Comparison of ENCODE assay signal across 22 cellular contexts in genomic region chr6:36643967-36644366, GRCh38. TPM values are rescaled to one million over a fixed set of nuclear protein-coding genes. Genes with fewer than 3 reads are reported as not detected.
DNase-seq lines count a peak whose midpoint lies in the region; ATAC-seq and TF ChIP-seq lines count a peak whose summit lies in the region.
"Had no signal": no experiment of that assay in that cellular context is flagged by ENCODE, and none has a peak within 500 bp of the region (broad histone marks: within the 10 kb centered on the region; RNA-seq: fewer than 3 reads in every experiment).

No MANE protein-coding gene starts in this region.

- H2AFZ ChIP-seq in OCI-LY3 (ENCODE audit: low read depth, low read length), result 0 out of 2 replicates have a peak overlapping the region, but pooled peaks have one; percentile 42

- H3K9ac ChIP-seq in OCI-LY3 (ENCODE audit: low read length), result no peak overlapping the region

- H3K4me2 ChIP-seq in OCI-LY3 (ENCODE audit: low read length), result peak overlapping the region; percentile 35

- H3K27me3 ChIP-seq in OCI-LY3 (ENCODE audit: low read depth, low read length) (no peaks in the 10 kb centered on the region; the same call in 1 of the 2 replicates), transverse colon (no peaks in the 10 kb centered on the region)
- H3K27me3 ChIP-seq: brain microvascular endothelial cell, pancreas had no signal

- 73 to 80% methylated on average over 4 of the region's 4 CpGs for WGBS in transverse colon (ENCODE audit: low coverage in 1 of 2), 2 donors

- no peak overlapping the region for H3K27ac ChIP-seq in OCI-LY3 (ENCODE audit: low read length)
- H3K27ac ChIP-seq in transverse colon, result peak overlapping the region; percentile 79 to 87 (median 81)
- H3K27ac ChIP-seq: brain microvascular endothelial cell had no signal

- H3K4me3 Mint-ChIP-seq in HFFc6, result no peak overlapping the region
- H3K4me3 Mint-ChIP-seq in glutamatergic neuron (ENCODE audit: unreplicated experiment), result no peak overlapping the region
- H3K4me3 Mint-ChIP-seq: activated CD8-positive, alpha-beta T cell treated with anti-CD3 and anti-CD28 coated beads for 36 hours; mesothelial cell of epicardium; natural killer cell had no signal

- H3K4me1 Mint-ChIP-seq in HFFc6 (ENCODE audit: low read depth) (peaks cover 34% of the 10 kb centered on the region), glutamatergic neuron (ENCODE audit: low read depth, unreplicated experiment) (peaks cover 7% of the 10 kb centered on the region)
- H3K4me1 Mint-ChIP-seq: natural killer cell had no signal

- no peaks in the 10 kb centered on the region for H3K9me3 ChIP-seq in OCI-LY3 (ENCODE audit: insufficient read depth, low read length)
- no peaks in the 10 kb centered on the region for H3K9me3 ChIP-seq in transverse colon
- H3K9me3 ChIP-seq: pancreas had no signal

- intact Hi-C loops in transverse colon (cut with DNase I; ENCODE audit: low total_unique reads), result no loop called here

- no peak overlapping the region for H3K4me3 ChIP-seq in OCI-LY3 (ENCODE audit: low read length)
- H3K4me3 ChIP-seq in transverse colon, result no peak overlapping the region
- H3K4me3 ChIP-seq: pancreas had no signal

- no peak for TF ChIP-seq EP300 in transverse colon (IDR thresholded peaks at IDR 0.05; ENCODE audit: low read depth)

- peak overlapping the region; percentile 71; the same call in 1 of the 2 replicates for H3K27ac Mint-ChIP-seq in HFFc6
- H3K27ac Mint-ChIP-seq in glutamatergic neuron (ENCODE audit: unreplicated experiment), result peak overlapping the region; percentile 8
- H3K27ac Mint-ChIP-seq: activated CD8-positive, alpha-beta T cell treated with anti-CD3 and anti-CD28 coated beads for 36 hours; mesothelial cell of epicardium; natural killer cell had no signal

- peaks cover 7% of the 10 kb centered on the region for H3K4me1 ChIP-seq in OCI-LY3 (ENCODE audit: low read length)
- H3K4me1 ChIP-seq in transverse colon, result peaks cover 15 to 41% (median 26%) of the 10 kb centered on the region in 4 donors

- no peaks in the 10 kb centered on the region for H3K36me3 Mint-ChIP-seq in HFFc6 (ENCODE audit: low read depth)
- H3K36me3 Mint-ChIP-seq in glutamatergic neuron (ENCODE audit: unreplicated experiment), result no peaks in the 10 kb centered on the region
- H3K36me3 Mint-ChIP-seq: mesothelial cell of epicardium, natural killer cell had no signal

- H3K36me3 ChIP-seq in OCI-LY3 (replicated peaks; ENCODE audit: low read depth, low read length), result no peaks in the 10 kb centered on the region
- no peaks in the 10 kb centered on the region for H3K36me3 ChIP-seq in transverse colon
- H3K36me3 ChIP-seq: brain microvascular endothelial cell, pancreas had no signal

- no peak for TF ChIP-seq CTCF in HFFc6 (IDR thresholded peaks at IDR 0.05)
- no peak for TF ChIP-seq CTCF in OCI-LY3 (IDR thresholded peaks at IDR 0.05; ENCODE audit: low read depth, low read length)
- TF ChIP-seq CTCF in glutamatergic neuron (IDR thresholded peaks at IDR 0.05; ENCODE audit: partially characterized antibody, unreplicated experiment), result no peak
- TF ChIP-seq CTCF in transverse colon (IDR thresholded peaks at IDR 0.05), result no peak

- H4K20me1 ChIP-seq in OCI-LY3 (ENCODE audit: insufficient read depth, low read length), result no peaks in the 10 kb centered on the region

- no peaks in the 10 kb centered on the region for H3K79me2 ChIP-seq in OCI-LY3 (ENCODE audit: low read length)

- no peak for ATAC-seq in HG02973 (IDR thresholded peaks at IDR 0.05; ENCODE audit: unreplicated experiment)
- ATAC-seq: activated CD4-positive, CD25-positive, alpha-beta regulatory T cell treated with anti-CD3 and anti-CD28 coated beads, Interleukin-2, amount 50 U/mL, for 24 hours; activated CD8-positive, alpha-beta T cell treated with anti-CD3 and anti-CD28 coated beads for 36 hours; natural killer cell had no signal

- in situ Hi-C loops in transverse colon (cut with MboI; ENCODE audit: low pct_ligation_motif_present in 1 of 4, low pct_unique_long_range_greater_than_20kb in 1 of 4, low sequenced_read_pairs in 3 of 4) (no loop called here), KBM-7 (cut with MboI; ENCODE audit: low pct_unique_long_range_greater_than_20kb, low sequenced_read_pairs) (no loop called here)

- no peak for DNase-seq in HFFc6
- no peak for DNase-seq in glutamatergic neuron
- no peak for DNase-seq in transverse colon
- no peak for DNase-seq in DMS114 treated with DMSO at 0.1 percent for 48 hours (lab: John Stamatoyannopoulos, UW; ENCODE audit: unreplicated experiment)
- DNase-seq in KBM-7, result no peak
- DNase-seq: activated CD8-positive, alpha-beta T cell treated with anti-CD3 and anti-CD28 coated beads for 36 hours; activated gamma-delta T cell; activated T-cell treated with anti-CD3 and anti-CD28 coated beads for 4 hours; cortex of kidney; DND-41; natural killer cell; NCI-H1436 treated with DMSO at 0.1 percent for 48 hours; NCI-H510A; right cardiac atrium; stimulated activated CD4-positive, alpha-beta T cell treated with anti-CD3 and anti-CD28 coated beads, Interleukin-15, amount 100 ng/mL, for 24 hours; SW 1271 had no signal

- H3K27me3 Mint-ChIP-seq in HFFc6 (ENCODE audit: insufficient read depth) (no peaks in the 10 kb centered on the region; the same call in 1 of the 2 replicates), glutamatergic neuron (ENCODE audit: unreplicated experiment) (peaks cover 3% of the 10 kb centered on the region)
- H3K27me3 Mint-ChIP-seq: activated CD8-positive, alpha-beta T cell treated with anti-CD3 and anti-CD28 coated beads for 36 hours had no signal

- no peak for TF ChIP-seq POLR2A in transverse colon (IDR thresholded peaks at IDR 0.05)

- no peaks in the 10 kb centered on the region for H3K9me3 Mint-ChIP-seq in HFFc6
- no peaks in the 10 kb centered on the region for H3K9me3 Mint-ChIP-seq in glutamatergic neuron (ENCODE audit: unreplicated experiment)
- H3K9me3 Mint-ChIP-seq: activated CD8-positive, alpha-beta T cell treated with anti-CD3 and anti-CD28 coated beads for 36 hours; mesothelial cell of epicardium; natural killer cell had no signal

RNA-seq across cellular contexts. Expression of gene CDKN1A, which starts 34.5 kb away (rescaled TPM):
- total RNA-seq in HFFc6 (2021; fragmentation: NEBNext Ultra II Directional; extraction: Animal tissue kit (Norgen Biotek cat#: 25700)), result 100 to 1,000 TPM; 496 to 872 (median 617) TPM
- total RNA-seq in glutamatergic neuron (ENCODE audit: unreplicated experiment) (41.3 TPM), transverse colon (100 to 1,000 TPM in 3 of 4 donors, 10 to 100 TPM in 1; 34.6 to 613 (median 264) TPM)

RNA-seq across cellular contexts. Expression of gene SRSF3, which starts 49.8 kb away (rescaled TPM):
- 100 to 1,000 TPM; 257 to 368 (median 330) TPM for total RNA-seq in HFFc6 (2021; fragmentation: NEBNext Ultra II Directional; extraction: Animal tissue kit (Norgen Biotek cat#: 25700))
- total RNA-seq in glutamatergic neuron (ENCODE audit: unreplicated experiment), result 288 TPM
- 100 to 1,000 TPM; 110 to 177 (median 144) TPM for total RNA-seq in transverse colon

RNA-seq across cellular contexts. Expression of gene RAB44, which starts 53.7 kb away (rescaled TPM):
- under 1 TPM in 2 of 6 experiments, not detected in 4; 0.26 to 0.45 TPM for total RNA-seq in HFFc6 (2021; fragmentation: NEBNext Ultra II Directional; extraction: Animal tissue kit (Norgen Biotek cat#: 25700))
- total RNA-seq in glutamatergic neuron (ENCODE audit: unreplicated experiment) (not detected), transverse colon (1 to 10 TPM in 1 of 4 donors, under 1 TPM in 3; 0.14 to 1.1 (median 0.46) TPM)
